ENCODE assay signal across 1 cellular context in genomic region chr10:48459270-48460147, GRCh38.
A peak's percentile ranks its signal among the peaks of the same experiment; 100 is the strongest.
TF ChIP-seq lines count a peak whose summit lies in the region.

No MANE protein-coding gene starts in this region.

TF ChIP-seq in K562, 482 proteins besides CTCF, POLR2A, EP300 and RAD21 (continued from another document):
- TF ChIP-seq MED1 (CRISPR knock-in tag; IDR thresholded peaks at IDR 0.05; ENCODE audit: borderline replicate concordance) (peak; percentile 17; the same call in 1 of the 2 replicates), FOS (IDR thresholded peaks at IDR 0.05; ENCODE audit: extremely low read depth, insufficient read length) (no peak), THAP12 (CRISPR knock-in tag; IDR thresholded peaks at IDR 0.05) (0 out of 2 replicates have a peak, but pooled peaks have one; percentile 45), ZNF311 (CRISPR knock-in tag; IDR thresholded peaks at IDR 0.05) (peak; percentile 48; the same call in 1 of the 2 replicates), DDX20 (tag; IDR thresholded peaks at IDR 0.05; ENCODE audit: low read depth) (no peak)
- TF ChIP-seq, protein P1, sequence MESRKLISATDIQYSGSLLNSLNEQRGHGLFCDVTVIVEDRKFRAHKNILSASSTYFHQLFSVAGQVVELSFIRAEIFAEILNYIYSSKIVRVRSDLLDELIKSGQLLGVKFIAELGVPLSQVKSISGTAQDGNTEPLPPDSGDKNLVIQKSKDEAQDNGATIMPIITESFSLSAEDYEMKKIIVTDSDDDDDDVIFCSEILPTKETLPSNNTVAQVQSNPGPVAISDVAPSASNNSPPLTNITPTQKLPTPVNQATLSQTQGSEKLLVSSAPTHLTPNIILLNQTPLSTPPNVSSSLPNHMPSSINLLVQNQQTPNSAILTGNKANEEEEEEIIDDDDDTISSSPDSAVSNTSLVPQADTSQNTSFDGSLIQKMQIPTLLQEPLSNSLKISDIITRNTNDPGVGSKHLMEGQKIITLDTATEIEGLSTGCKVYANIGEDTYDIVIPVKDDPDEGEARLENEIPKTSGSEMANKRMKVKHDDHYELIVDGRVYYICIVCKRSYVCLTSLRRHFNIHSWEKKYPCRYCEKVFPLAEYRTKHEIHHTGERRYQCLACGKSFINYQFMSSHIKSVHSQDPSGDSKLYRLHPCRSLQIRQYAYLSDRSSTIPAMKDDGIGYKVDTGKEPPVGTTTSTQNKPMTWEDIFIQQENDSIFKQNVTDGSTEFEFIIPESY (CRISPR knock-in tag; IDR thresholded peaks at IDR 0.05): peak; percentile 89
